Comparison of ENCODE assay signal across 9 cellular contexts in the genomic region with DNA sequence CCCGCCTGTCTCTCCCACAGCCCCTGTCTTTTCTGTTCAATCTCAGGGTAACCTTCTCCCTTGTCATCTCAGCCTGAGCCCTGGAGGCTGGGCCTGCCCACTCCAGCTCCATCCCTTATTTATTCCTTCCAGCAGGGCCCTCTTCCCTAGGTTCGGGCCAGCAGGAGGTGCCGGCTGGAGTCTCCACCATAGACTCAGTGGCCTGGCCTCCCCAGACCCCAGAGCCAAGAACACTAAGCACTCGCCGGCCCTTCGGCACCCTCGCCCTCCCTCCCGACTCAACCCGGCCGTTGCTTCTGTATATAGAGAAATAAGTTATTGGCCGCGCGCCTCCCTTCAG. TPM values are rescaled to one million over a fixed set of nuclear protein-coding genes. Genes with fewer than 3 reads are reported as not detected.
DNase-seq lines count a peak whose midpoint lies in the region; ATAC-seq, FAIRE-seq and TF ChIP-seq lines count a peak whose summit lies in the region.
"Had no signal": no experiment of that assay in that cellular context is flagged by ENCODE, and none has a peak within 500 bp of the region (broad histone marks: within the 10 kb centered on the region; RNA-seq: fewer than 3 reads in every experiment).

No MANE protein-coding gene starts in this region.

- no peaks in the 10 kb centered on the region for H3K4me1 ChIP-seq in Caco-2
- no peaks in the 10 kb centered on the region for H3K4me1 ChIP-seq in pancreas

- H3K9me3 Mint-ChIP-seq in Caco-2 (ENCODE audit: unreplicated experiment) (no peaks in the 10 kb centered on the region), T-cell (no peaks in the 10 kb centered on the region)

- H3K9me3 ChIP-seq in Caco-2 (no peaks in the 10 kb centered on the region), pancreas (no peaks in the 10 kb centered on the region)

- H3K4me3 ChIP-seq in Caco-2 (ENCODE audit: low read depth, low read length) (peak overlapping the region; percentile 74), fibroblast of mammary gland (ENCODE audit: control insufficient read depth, low read depth, low read length) (peak overlapping the region; percentile 63), pancreas (peak overlapping the region; percentile 13 to 96 (median 74))

- TF ChIP-seq CTCF in Caco-2 (IDR thresholded peaks at IDR 0.05; ENCODE audit: insufficient read depth in 1 of 2, low read depth in 1 of 2, low read length in 1 of 2, severe bottlenecking in 1 of 2, unreplicated experiment in 1 of 2) = no peak
- no peak for TF ChIP-seq CTCF in fibroblast of mammary gland (conservative IDR thresholded peaks at IDR 0.05; ENCODE audit: control insufficient read depth, insufficient read depth, low read depth, low read length)
- TF ChIP-seq CTCF in pancreas (IDR thresholded peaks at IDR 0.05) = no peak
- TF ChIP-seq CTCF in D721Med (IDR thresholded peaks at IDR 0.05; ENCODE audit: insufficient read depth, missing control alignments) = no peak

- H3K27me3 Mint-ChIP-seq in Caco-2 (ENCODE audit: insufficient read depth, unreplicated experiment) (no peaks in the 10 kb centered on the region), T-cell (no peaks in the 10 kb centered on the region)

- peak overlapping the region; percentile 87 for H3K27ac Mint-ChIP-seq in Caco-2 (ENCODE audit: unreplicated experiment)
- H3K27ac Mint-ChIP-seq in T-cell = peak overlapping the region; percentile 72 to 82

- H3K36me3 Mint-ChIP-seq in Caco-2 (ENCODE audit: insufficient read depth, unreplicated experiment) = peaks cover 48% of the 10 kb centered on the region
- H3K36me3 Mint-ChIP-seq in T-cell = peaks cover 15% of the 10 kb centered on the region

- no peak for DNase-seq in Caco-2
- DNase-seq in T-cell = no peak
- no peak for DNase-seq in fibroblast of mammary gland (ENCODE audit: low read depth)
- DNase-seq in pancreas = no peak
- no peak for DNase-seq in ecto neural progenitor cell (ENCODE audit: low spot score)
- DNase-seq in D721Med (ENCODE audit: insufficient read length, low spot score) = no peak

- H3K4me1 Mint-ChIP-seq in Caco-2 (ENCODE audit: low read depth, unreplicated experiment) (peaks cover 8% of the 10 kb centered on the region), T-cell (peaks cover 33 to 37% (median 37%) of the 10 kb centered on the region in 3 donors)

- 41 to 42% methylated on average over 13 of the region's 13 CpGs for WGBS in pancreas, 2 donors

- no TSS peak for BruUV-seq in Caco-2 (replicated peaks; lab: Mats Ljungman, UMichigan)

- no peak for ATAC-seq in T-cell (replicated peaks in 1 of 4)
- ATAC-seq in pancreas = no peak
- no peak for ATAC-seq in HG02870 (IDR thresholded peaks at IDR 0.05; ENCODE audit: unreplicated experiment)
- no peak for ATAC-seq in GM19395 (IDR thresholded peaks at IDR 0.05; ENCODE audit: unreplicated experiment)

- peak overlapping the region; percentile 92 for H3K4me3 Mint-ChIP-seq in Caco-2 (ENCODE audit: unreplicated experiment)
- H3K4me3 Mint-ChIP-seq in T-cell = peak overlapping the region; percentile 86 to 94 (median 90)

- H3K27me3 ChIP-seq in Caco-2 (replicated peaks; ENCODE audit: control insufficient read depth, insufficient read depth, low read length) (no peaks in the 10 kb centered on the region), pancreas (no peaks in the 10 kb centered on the region)

- CTCF ChIA-PET in Caco-2 (lab: Charles Lee) (interaction anchor here (0.6 to 1.4 kb wide), 4 partner anchors 22 to 69 kb away, joined by 3 to 7 read pairs (median 4); partner anchors contain the start of genes RIN1 and YIF1A), T-cell (lab: Charles Lee) (interaction anchor here in 1 of 2 donors (1.1 to 1.7 kb wide), 4 partner anchors 14 to 407 kb away, joined by 3 to 5 read pairs (median 4); partner anchors contain the start of gene MUS81)

- no peak for FAIRE-seq in pancreas (lab: Jason Lieb, UNC)
- no peak for FAIRE-seq in D721Med (lab: Jason Lieb, UNC)

- H3K36me3 ChIP-seq in Caco-2 (ENCODE audit: control insufficient read depth, insufficient read depth, low read length) (no peaks in the 10 kb centered on the region), pancreas (peaks cover 0 to 1% (median 1%) of the 10 kb centered on the region in 3 donors)

- H3K27ac ChIP-seq in pancreas = peak overlapping the region; percentile 83 to 92 (median 88)

- POLR2A ChIA-PET in Caco-2 (lab: Charles Lee) = interaction anchor here (0.7 to 1.3 kb wide), 3 partner anchors 22 to 46 kb away, joined by 3 to 7 read pairs (median 3); partner anchors contain the start of gene YIF1A
- POLR2A ChIA-PET in T-cell (lab: Charles Lee) = no interaction called here

- intact Hi-C loops in Caco-2 (cut with micrococcal nuclease; ENCODE audit: unreplicated experiment) (no loop called here), pancreas (cut with DNase I) (no loop called here)

RNA-seq across cellular contexts. Expression of gene RAB1B, which starts 1.4 kb away (rescaled TPM):
- 128 and 132 TPM in 2 replicates for total RNA-seq in Caco-2 (2022)
- total RNA-seq in T-cell = 10 to 100 TPM; 60.7 to 98.8 (median 95.2) TPM
- total RNA-seq in pancreas = 10 to 100 TPM; 36.8 to 61.9 (median 49.7) TPM
- polyA plus RNA-seq in pancreas = 10 to 100 TPM; 92.0 to 96.2 TPM

RNA-seq across cellular contexts. Expression of gene KLC2, which starts 9.5 kb away (rescaled TPM):
- 49.5 and 53.1 TPM in 2 replicates for total RNA-seq in Caco-2 (2022)
- 10 to 100 TPM; 36.9 to 52.9 (median 43.9) TPM for total RNA-seq in T-cell
- total RNA-seq in pancreas = 10 to 100 TPM in 2 of 6 donors, 1 to 10 TPM in 4; 7.7 to 15.8 (median 9.4) TPM
- polyA plus RNA-seq in pancreas = 10 to 100 TPM; 23.3 to 35.4 TPM

RNA-seq across cellular contexts. Expression of gene CNIH2, which starts 11.0 kb away (rescaled TPM):
- total RNA-seq in Caco-2 (2022) (4.9 and 6.1 TPM in 2 replicates), T-cell (1 to 10 TPM; 1.9 to 9.9 (median 2.7) TPM), pancreas (1 to 10 TPM in 5 of 6 donors, under 1 TPM in 1; 0.83 to 6.8 (median 1.9) TPM)
- polyA plus RNA-seq in pancreas = 10 to 100 TPM in 1 of 2 donors, 1 to 10 TPM in 1; 8.0 to 34.3 TPM
- total RNA-seq: glomerular endothelial cell had no signal

RNA-seq across cellular contexts. Expression of gene YIF1A, which starts 21.9 kb away (rescaled TPM):
- total RNA-seq in Caco-2 (2022) (140 and 159 TPM in 2 replicates), T-cell (10 to 100 TPM; 24.5 to 63.3 (median 56.9) TPM), pancreas (10 to 100 TPM; 39.7 to 64.9 (median 49.1) TPM)
- 100 to 1,000 TPM in 1 of 2 donors, 10 to 100 TPM in 1; 82.7 to 112 TPM for polyA plus RNA-seq in pancreas

RNA-seq across cellular contexts. Expression of gene TMEM151A, which starts 24.7 kb away (rescaled TPM):
- total RNA-seq in Caco-2 (2022) (0.68 and 0.88 TPM in 2 replicates), T-cell (under 1 TPM in 4 of 5 donors, not detected in 1; 0.19 to 0.33 (median 0.23) TPM), pancreas (under 1 TPM; 0.49 to 0.79 (median 0.72) TPM)
- 1 to 10 TPM; 1.6 to 4.4 TPM for polyA plus RNA-seq in pancreas
